ENCODE assay signal across 17 cellular contexts in genomic region chr9:129446828-129447550, GRCh38.
DNase-seq lines count a peak whose midpoint lies in the region; ATAC-seq, FAIRE-seq and TF ChIP-seq lines count a peak whose summit lies in the region.
"Had no signal": no experiment of that assay in that cellular context is flagged by ENCODE, and none has a peak within 500 bp of the region (broad histone marks: within the 10 kb centered on the region; RNA-seq: fewer than 3 reads in every experiment).

No MANE protein-coding gene starts in this region.

- H3K27me3 ChIP-seq in K562 (ENCODE audit: control insufficient read depth in 2 of 2, insufficient read depth in 2 of 2, low read length in 2 of 2), result no peaks in the 10 kb centered on the region
- H3K27me3 ChIP-seq: breast epithelium had no signal

- TF ChIP-seq RAD21 in K562 (CRISPR knock-in tag; conservative IDR thresholded peaks at IDR 0.05 in 1 of 2, IDR thresholded peaks at IDR 0.05 in 1 of 2), result no peak

- peak overlapping the region; percentile 62 for H2AFZ ChIP-seq in K562 (ENCODE audit: low read depth, low read length)

- no TSS peak for BruUV-seq in K562 (replicated peaks; lab: Mats Ljungman, UMichigan)

- no peak overlapping the region for H3K4me3 ChIP-seq in K562
- H3K4me3 ChIP-seq: breast epithelium, mucosa of descending colon had no signal

- H3K4me2 ChIP-seq in K562 (ENCODE audit: insufficient read depth, low read length), result peak overlapping the region; percentile 46

- 12% methylated on average over 14 of the region's 14 CpGs for WGBS in K562 (ENCODE audit: insufficient coverage, low coverage, missing lambda C conversion rate)

- intact Hi-C loops in K562 (cut with micrococcal nuclease), result no loop called here

- CTCF ChIA-PET in K562 (lab: Yijun Ruan, JAX; ENCODE audit: low intra/inter-chr PET ratio), result no interaction called here

- no peak for TF ChIP-seq EP300 in K562 (IDR thresholded peaks at IDR 0.05; ENCODE audit: low read length)

- no peak for TF ChIP-seq CTCF in K562 (IDR thresholded peaks at IDR 0.05 in 2 of 3, conservative IDR thresholded peaks at IDR 0.05 in 1 of 3; ENCODE audit: insufficient read depth in 2 of 3, low read depth in 1 of 3, low read length in 3 of 3)
- TF ChIP-seq CTCF in endothelial cell (IDR thresholded peaks at IDR 0.05; ENCODE audit: unreplicated experiment), result no peak

- DNase-seq in G401 (ENCODE audit: low spot score), result peak; percentile 84
- peak; percentile 54 for DNase-seq in NCI-H510A (lab: John Stamatoyannopoulos, UW)
- DNase-seq in K562 (ENCODE audit: extremely low read depth in 1 of 4, low spot score in 3 of 4), result peak in 1 of 4 experiments; percentile 31
- peak in 43 of 56 donors; percentile 20 to 81 (median 57) for DNase-seq in nucleus accumbens (lab: John Stamatoyannopoulos, UW)
- DNase-seq in activated naive CD4-positive, alpha-beta T cell (lab: John Stamatoyannopoulos, UW), result no peak
- no peak for DNase-seq in endothelial cell (ENCODE audit: low spot score)
- no peak for DNase-seq in stimulated activated CD4-positive, alpha-beta T cell treated with anti-CD3 and anti-CD28 coated beads, Interleukin-4, amount 100 ng/mL, for 24 hours
- DNase-seq: activated CD4-positive, alpha-beta memory T cell treated with anti-CD3 and anti-CD28 coated beads for 36 hours; activated effector memory CD4-positive, alpha-beta T cell treated with Interleukin-2 at 50 U/mL for 16 hours; CD4-positive, alpha-beta memory T cell; GDM1; mucosa of descending colon; NCI-H1105 had no signal

- H3K9me1 ChIP-seq in K562 (ENCODE audit: control insufficient read depth, insufficient read depth, low read length), result no peaks in the 10 kb centered on the region

- H3K27ac ChIP-seq in K562 (ENCODE audit: extremely low read depth, low read depth, low read length), result no peak overlapping the region
- H3K27ac ChIP-seq: breast epithelium had no signal

- H3K9me3 ChIP-seq in K562 (replicated peaks; ENCODE audit: control insufficient read depth, insufficient read depth, low read depth, low read length), result no peaks in the 10 kb centered on the region
- H3K9me3 ChIP-seq: breast epithelium, mucosa of descending colon had no signal

- in situ Hi-C loops in G401 (cut with HindIII; ENCODE audit: low sequenced_read_pairs), result no loop called here
- in situ Hi-C loops in K562 (cut with MboI), result no loop called here

- H3K4me1 ChIP-seq in K562 (replicated peaks in 1 of 2; ENCODE audit: control insufficient read depth in 2 of 2, insufficient read depth in 2 of 2, low read length in 2 of 2), result peaks cover 9 to 14% of the 10 kb centered on the region in 2 experiments

- peak; percentile 78 for FAIRE-seq in K562 (lab: Jason Lieb, UNC)
- FAIRE-seq: frontal cortex, islet of Langerhans had no signal

- ATAC-seq in K562, result peak; percentile 67
- ATAC-seq: mucosa of descending colon had no signal

- H3K27ac Mint-ChIP-seq in endothelial cell (ENCODE audit: unreplicated experiment), result no peak overlapping the region
- H3K27ac Mint-ChIP-seq: activated CD4-positive, alpha-beta memory T cell treated with anti-CD3 and anti-CD28 coated beads for 36 hours had no signal

- no peaks in the 10 kb centered on the region for H3K79me2 ChIP-seq in K562 (ENCODE audit: control insufficient read depth, insufficient read depth, low read length)

- H4K20me1 ChIP-seq in K562 (replicated peaks; ENCODE audit: control insufficient read depth, insufficient read depth, low read length), result no peaks in the 10 kb centered on the region

- peaks cover 23% of the 10 kb centered on the region for H3K4me1 Mint-ChIP-seq in endothelial cell (ENCODE audit: unreplicated experiment)

- peaks cover 6% of the 10 kb centered on the region for H3K27me3 Mint-ChIP-seq in endothelial cell (ENCODE audit: unreplicated experiment)
- H3K27me3 Mint-ChIP-seq: activated CD4-positive, alpha-beta memory T cell treated with anti-CD3 and anti-CD28 coated beads for 36 hours; type B pancreatic cell had no signal

- H3K36me3 Mint-ChIP-seq in endothelial cell (ENCODE audit: low read depth, unreplicated experiment), result peaks cover 4% of the 10 kb centered on the region
- H3K36me3 Mint-ChIP-seq: activated CD4-positive, alpha-beta memory T cell treated with anti-CD3 and anti-CD28 coated beads for 36 hours; CD4-positive, alpha-beta memory T cell; type B pancreatic cell had no signal

- peak overlapping the region in 1 of 2 experiments; percentile 36; a peak in 1 of 4 replicates for H3K9ac ChIP-seq in K562 (ENCODE audit: insufficient read depth in 1 of 2, low read depth in 2 of 2, low read length in 2 of 2)

- POLR2A ChIA-PET in K562 (lab: Yijun Ruan, JAX), result interaction anchor here (0.6 to 1.7 kb wide), 4 partner anchors 13 to 24 kb away, joined by 3 to 7 read pairs (median 4); no protein-coding TSS in a partner anchor

- H3K4me3 Mint-ChIP-seq in endothelial cell (ENCODE audit: unreplicated experiment), result no peak overlapping the region
- H3K4me3 Mint-ChIP-seq: activated CD4-positive, alpha-beta memory T cell treated with anti-CD3 and anti-CD28 coated beads for 36 hours; CD4-positive, alpha-beta memory T cell; type B pancreatic cell had no signal

- H3K36me3 ChIP-seq in K562 (ENCODE audit: control insufficient read depth, insufficient read depth, low read length), result no peaks in the 10 kb centered on the region
- H3K36me3 ChIP-seq: breast epithelium had no signal

- no peak for TF ChIP-seq POLR2A in K562 (conservative IDR thresholded peaks at IDR 0.05)

- no peaks in the 10 kb centered on the region for H3K9me3 Mint-ChIP-seq in endothelial cell (ENCODE audit: unreplicated experiment)
- H3K9me3 Mint-ChIP-seq: activated CD4-positive, alpha-beta memory T cell treated with anti-CD3 and anti-CD28 coated beads for 36 hours; type B pancreatic cell had no signal

TF ChIP-seq in K562, 482 proteins besides CTCF, POLR2A, EP300 and RAD21 (continues in another document):
- TF ChIP-seq EZH2 (IDR thresholded peaks at IDR 0.05; ENCODE audit: borderline replicate concordance, low read depth, low read length) (no peak), ZFX (CRISPR knock-in tag; IDR thresholded peaks at IDR 0.05) (no peak), YY1 (IDR thresholded peaks at IDR 0.05; ENCODE audit: borderline replicate concordance in 1 of 3, control insufficient read depth in 1 of 3, extremely low read depth in 1 of 3, insufficient read depth in 3 of 3, insufficient read length in 1 of 3, insufficient replicate concordance in 2 of 3, low read depth in 1 of 3, low read length in 2 of 3) (peak in 1 of 3 experiments; percentile 32), CBFA2T2 (conservative IDR thresholded peaks at IDR 0.05) (peak; percentile 56), USF1 (CRISPR knock-in tag; IDR thresholded peaks at IDR 0.05) (peak; percentile 78), ZNF609 (CRISPR knock-in tag; IDR thresholded peaks at IDR 0.05; ENCODE audit: borderline replicate concordance) (no peak), NR2C2 (CRISPR knock-in tag; IDR thresholded peaks at IDR 0.05) (no peak), NR2C2 (tag; IDR thresholded peaks at IDR 0.05) (no peak), RAD51 (IDR thresholded peaks at IDR 0.05; ENCODE audit: borderline replicate concordance, low read depth) (peak; percentile 93), HDAC3 (IDR thresholded peaks at IDR 0.05; ENCODE audit: borderline replicate concordance, partially characterized antibody) (no peak), NFYB (IDR thresholded peaks at IDR 0.05; ENCODE audit: extremely low read depth, insufficient read length) (peak; percentile 5), NRF1 (conservative IDR thresholded peaks at IDR 0.05 in 1 of 2, IDR thresholded peaks at IDR 0.05 in 1 of 2) (peak in 1 of 2 experiments; percentile 47; a peak in 1 of 4 replicates), TOE1 (IDR thresholded peaks at IDR 0.05; ENCODE audit: borderline replicate concordance) (peak; percentile 81; the same call in 1 of the 2 replicates), TOE1 (CRISPR knock-in tag; IDR thresholded peaks at IDR 0.05; ENCODE audit: borderline replicate concordance, low read depth) (no peak), HDAC1 (IDR thresholded peaks at IDR 0.05) (no peak), L3MBTL2 (IDR thresholded peaks at IDR 0.05) (peak; percentile 75)

Comparison
In these comparisons a context has a peak if more than half of its experiments do, and no peak if none do; other contexts are left out.
1. DNase-seq: peak in G401 (single experiment), NCI-H510A (single experiment) and nucleus accumbens (43 of 56); none in activated naive CD4-positive, alpha-beta T cell (0 of 4), endothelial cell (single experiment) and stimulated activated CD4-positive, alpha-beta T cell treated with anti-CD3 and anti-CD28 coated beads, Interleukin-4, amount 100 ng/mL, for 24 hours (single experiment).